1 cellular context compared by ENCODE assay signal in the genomic region with DNA sequence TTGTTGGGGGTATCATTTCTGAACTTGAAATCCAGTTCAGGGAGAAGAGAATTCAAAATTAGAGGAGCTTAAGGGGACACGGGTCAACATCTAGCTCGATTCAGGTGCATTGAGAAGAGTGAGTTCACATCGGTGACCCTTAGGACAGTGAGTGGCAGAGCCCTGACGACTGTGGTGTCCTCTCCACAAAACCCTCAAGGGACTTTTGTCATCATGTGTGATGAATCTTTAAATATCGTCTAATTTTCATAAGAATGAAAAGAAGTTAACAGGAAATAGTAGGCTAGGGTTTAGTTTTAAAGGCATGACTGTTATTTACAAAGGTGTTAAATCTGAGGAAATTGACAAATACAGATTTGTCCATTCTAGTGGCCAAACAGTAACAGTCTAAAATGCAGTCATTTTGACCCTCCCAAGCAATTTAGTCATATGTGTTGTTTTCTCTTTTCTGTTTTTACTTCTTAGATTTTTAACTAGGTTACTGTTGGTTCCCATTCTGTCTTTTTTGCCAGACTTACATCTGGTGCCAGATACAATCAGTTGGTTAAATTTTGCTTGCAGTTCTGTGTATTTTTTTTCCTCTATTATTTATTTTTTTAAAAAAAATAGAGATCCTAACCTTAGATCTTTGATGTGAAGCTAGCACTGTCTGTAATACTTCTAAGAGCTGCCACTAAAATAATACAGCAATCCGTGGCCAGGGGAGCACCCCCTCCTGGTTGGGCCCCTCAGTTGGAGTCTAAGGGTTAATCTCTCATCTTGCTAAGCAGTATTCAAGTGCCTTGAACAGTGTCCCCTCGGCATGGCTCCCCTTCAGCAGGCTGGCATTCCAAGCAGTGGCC.
TF ChIP-seq lines count a peak whose summit lies in the region.

No MANE protein-coding gene starts in this region.

TF ChIP-seq in HCT116, 20 proteins besides CTCF, POLR2A, EP300 and RAD21 (continued from another document):
- TF ChIP-seq, protein P1, sequence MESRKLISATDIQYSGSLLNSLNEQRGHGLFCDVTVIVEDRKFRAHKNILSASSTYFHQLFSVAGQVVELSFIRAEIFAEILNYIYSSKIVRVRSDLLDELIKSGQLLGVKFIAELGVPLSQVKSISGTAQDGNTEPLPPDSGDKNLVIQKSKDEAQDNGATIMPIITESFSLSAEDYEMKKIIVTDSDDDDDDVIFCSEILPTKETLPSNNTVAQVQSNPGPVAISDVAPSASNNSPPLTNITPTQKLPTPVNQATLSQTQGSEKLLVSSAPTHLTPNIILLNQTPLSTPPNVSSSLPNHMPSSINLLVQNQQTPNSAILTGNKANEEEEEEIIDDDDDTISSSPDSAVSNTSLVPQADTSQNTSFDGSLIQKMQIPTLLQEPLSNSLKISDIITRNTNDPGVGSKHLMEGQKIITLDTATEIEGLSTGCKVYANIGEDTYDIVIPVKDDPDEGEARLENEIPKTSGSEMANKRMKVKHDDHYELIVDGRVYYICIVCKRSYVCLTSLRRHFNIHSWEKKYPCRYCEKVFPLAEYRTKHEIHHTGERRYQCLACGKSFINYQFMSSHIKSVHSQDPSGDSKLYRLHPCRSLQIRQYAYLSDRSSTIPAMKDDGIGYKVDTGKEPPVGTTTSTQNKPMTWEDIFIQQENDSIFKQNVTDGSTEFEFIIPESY (IDR thresholded peaks at IDR 0.05; ENCODE audit: extremely low read depth, insufficient replicate concordance, low read length) = no peak
- TF ChIP-seq ELF1 (IDR thresholded peaks at IDR 0.05; ENCODE audit: borderline replicate concordance, low read depth) = no peak
- no peak for TF ChIP-seq FOSL1 (IDR thresholded peaks at IDR 0.05; ENCODE audit: low read depth)
- TF ChIP-seq SRF (IDR thresholded peaks at IDR 0.05; ENCODE audit: low read depth) = no peak
- no peak for TF ChIP-seq JUND (IDR thresholded peaks at IDR 0.05)
- TF ChIP-seq REST (IDR thresholded peaks at IDR 0.05; ENCODE audit: low read depth) = no peak
- no peak for TF ChIP-seq EZH2 (IDR thresholded peaks at IDR 0.05)
- TF ChIP-seq, protein P2, sequence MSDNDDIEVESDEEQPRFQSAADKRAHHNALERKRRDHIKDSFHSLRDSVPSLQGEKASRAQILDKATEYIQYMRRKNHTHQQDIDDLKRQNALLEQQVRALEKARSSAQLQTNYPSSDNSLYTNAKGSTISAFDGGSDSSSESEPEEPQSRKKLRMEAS (IDR thresholded peaks at IDR 0.05) = no peak
- no peak for TF ChIP-seq ATF3 (IDR thresholded peaks at IDR 0.05)
